In genomic region chr11:61697764-61698163, GRCh38 we compare ENCODE assay signal across 12 cellular contexts. TPM values are rescaled to one million over a fixed set of nuclear protein-coding genes. Genes with fewer than 3 reads are reported as not detected.
DNase-seq lines count a peak whose midpoint lies in the region; ATAC-seq and TF ChIP-seq lines count a peak whose summit lies in the region.
"Had no signal": no experiment of that assay in that cellular context is flagged by ENCODE, and none has a peak within 500 bp of the region (broad histone marks: within the 10 kb centered on the region; RNA-seq: fewer than 3 reads in every experiment).

No MANE protein-coding gene starts in this region.

- intact Hi-C loops in PC-3 (cut with micrococcal nuclease) (loop anchor here (1.0 kb wide), 1 partner anchor 33 kb away; no protein-coding TSS in a partner anchor), esophagus muscularis mucosa (cut with DNase I) (no loop called here)

- H3K4me2 ChIP-seq in PC-3 (ENCODE audit: low read length): no peak overlapping the region
- H3K4me2 ChIP-seq: KMS-11, neural progenitor cell had no signal

- peaks cover 35% of the 10 kb centered on the region for H3K4me1 Mint-ChIP-seq in activated CD4-positive, alpha-beta T cell treated with anti-CD3 and anti-CD28 coated beads, Interleukin-2, amount 10 ng/mL, durations not matched to agents 7 days and 5 days

- POLR2A ChIA-PET in activated CD4-positive, alpha-beta T cell treated with anti-CD3 and anti-CD28 coated beads, Interleukin-2, amount 10 ng/mL, durations not matched to agents 7 days and 5 days (lab: Charles Lee): no interaction called here
- POLR2A ChIA-PET in PC-3 (lab: Charles Lee; ENCODE audit: unreplicated experiment): no interaction called here

- no peaks in the 10 kb centered on the region for H3K9me3 Mint-ChIP-seq in activated CD4-positive, alpha-beta T cell treated with anti-CD3 and anti-CD28 coated beads, Interleukin-2, amount 10 ng/mL, durations not matched to agents 7 days and 5 days
- H3K9me3 Mint-ChIP-seq: neural progenitor cell had no signal

- peaks cover 53% of the 10 kb centered on the region for H3K79me2 ChIP-seq in PC-3 (ENCODE audit: low read length)

- no peak for TF ChIP-seq EP300 in esophagus muscularis mucosa (IDR thresholded peaks at IDR 0.05)

- no peak overlapping the region for H3K4me3 Mint-ChIP-seq in activated CD4-positive, alpha-beta T cell treated with anti-CD3 and anti-CD28 coated beads, Interleukin-2, amount 10 ng/mL, durations not matched to agents 7 days and 5 days
- H3K4me3 Mint-ChIP-seq: neural progenitor cell had no signal

- CTCF ChIA-PET in activated CD4-positive, alpha-beta T cell treated with anti-CD3 and anti-CD28 coated beads, Interleukin-2, amount 10 ng/mL, durations not matched to agents 7 days and 5 days (lab: Charles Lee): interaction anchor here (0.8 to 2.0 kb wide), 3 partner anchors 10 to 21 kb away, joined by 3 to 7 read pairs (median 3); no protein-coding TSS in a partner anchor
- CTCF ChIA-PET in PC-3 (lab: Charles Lee): interaction anchor here (0.9 to 1.5 kb wide), 2 partner anchors 30 to 36 kb away, joined by 3 to 4 read pairs; no protein-coding TSS in a partner anchor

- H3K4me3 ChIP-seq in PC-3 (ENCODE audit: low read length) (no peak overlapping the region), esophagus muscularis mucosa (no peak overlapping the region), stomach smooth muscle (ENCODE audit: low read length in 2 of 2) (no peak overlapping the region)
- H3K4me3 ChIP-seq: neural progenitor cell had no signal

- H4K20me1 ChIP-seq in PC-3 (ENCODE audit: low read length): no peaks in the 10 kb centered on the region

- H3K27me3 ChIP-seq in PC-3 (ENCODE audit: low read length): no peaks in the 10 kb centered on the region
- H3K27me3 ChIP-seq in esophagus muscularis mucosa: no peaks in the 10 kb centered on the region
- no peaks in the 10 kb centered on the region for H3K27me3 ChIP-seq in stomach smooth muscle (ENCODE audit: control insufficient read depth in 1 of 2, insufficient read depth in 2 of 2, low read length in 2 of 2)
- H3K27me3 ChIP-seq: neural progenitor cell had no signal

- DNase-seq in activated CD4-positive, alpha-beta T cell treated with anti-CD3 and anti-CD28 coated beads, Interleukin-2, amount 10 ng/mL, durations not matched to agents 7 days and 5 days: no peak
- no peak for DNase-seq in activated CD4-positive, alpha-beta T cell treated with anti-CD3 and anti-CD28 coated beads for 1 hour
- no peak for DNase-seq in PC-3
- DNase-seq in esophagus muscularis mucosa (ENCODE audit: extremely low spot score): no peak
- no peak for DNase-seq in hypothalamus (lab: John Stamatoyannopoulos, UW)
- no peak for DNase-seq in D341Med (ENCODE audit: low spot score)
- DNase-seq: DMS79; stimulated activated CD4-positive, alpha-beta T cell treated with anti-CD3 and anti-CD28 coated beads, Interleukin-12 subunit alpha, Interleukin-12 subunit beta, amount 100 ng/mL, for 4 hours had no signal

- no peaks in the 10 kb centered on the region for H3K9me2 ChIP-seq in PC-3 (replicated peaks; ENCODE audit: low read length)

- peak overlapping the region; percentile 71 for H3K27ac Mint-ChIP-seq in activated CD4-positive, alpha-beta T cell treated with anti-CD3 and anti-CD28 coated beads, Interleukin-2, amount 10 ng/mL, durations not matched to agents 7 days and 5 days
- H3K27ac Mint-ChIP-seq: neural progenitor cell had no signal

- H3K36me3 ChIP-seq in PC-3 (ENCODE audit: low read depth, low read length) (no peaks in the 10 kb centered on the region), esophagus muscularis mucosa (no peaks in the 10 kb centered on the region), stomach smooth muscle (ENCODE audit: control insufficient read depth in 2 of 2, insufficient read depth in 2 of 2, low read length in 2 of 2) (no peaks in the 10 kb centered on the region)
- H3K36me3 ChIP-seq: neural progenitor cell had no signal

- ATAC-seq in PC-3 (no peak), HG02852 (IDR thresholded peaks at IDR 0.05; ENCODE audit: unreplicated experiment) (no peak)

- peak overlapping the region; percentile 66 for H3K9ac ChIP-seq in PC-3 (ENCODE audit: low read length)
- no peak overlapping the region for H3K9ac ChIP-seq in stomach smooth muscle (ENCODE audit: low read length in 2 of 2)
- H3K9ac ChIP-seq: KMS-11, neural progenitor cell had no signal

- TF ChIP-seq CTCF in PC-3 (conservative IDR thresholded peaks at IDR 0.05; ENCODE audit: low read depth, low read length): no peak
- no peak for TF ChIP-seq CTCF in esophagus muscularis mucosa (IDR thresholded peaks at IDR 0.05)

- BruUV-seq in PC-3 (replicated peaks; lab: Mats Ljungman, UMichigan): no TSS peak

- WGBS in esophagus muscularis mucosa: 87% methylated on average over 1 of the region's 1 CpG

- no peaks in the 10 kb centered on the region for H3K36me3 Mint-ChIP-seq in activated CD4-positive, alpha-beta T cell treated with anti-CD3 and anti-CD28 coated beads, Interleukin-2, amount 10 ng/mL, durations not matched to agents 7 days and 5 days (ENCODE audit: low read depth)
- H3K36me3 Mint-ChIP-seq: neural progenitor cell had no signal

- H2AFZ ChIP-seq in PC-3 (ENCODE audit: low read length): no peak overlapping the region
- H2AFZ ChIP-seq: neural progenitor cell had no signal

- peak overlapping the region; percentile 92 for H3K27ac ChIP-seq in PC-3 (ENCODE audit: low read length)
- H3K27ac ChIP-seq in esophagus muscularis mucosa (replicated peaks in 1 of 4): peak overlapping the region; percentile 87 to 96 (median 89)
- peak overlapping the region; percentile 31 for H3K27ac ChIP-seq in stomach smooth muscle (ENCODE audit: low read length)
- H3K27ac ChIP-seq: KMS-11, neural progenitor cell had no signal

- H3F3A ChIP-seq in PC-3 (ENCODE audit: low read length, unreplicated experiment): peaks cover 4% of the 10 kb centered on the region

- H3K4me1 ChIP-seq in PC-3 (ENCODE audit: insufficient read depth, low read length): peaks cover 74% of the 10 kb centered on the region
- peaks cover 83 to 89% (median 85%) of the 10 kb centered on the region in 4 donors for H3K4me1 ChIP-seq in esophagus muscularis mucosa
- H3K4me1 ChIP-seq in stomach smooth muscle (ENCODE audit: control insufficient read depth, insufficient read depth, low read length): peaks cover 72% of the 10 kb centered on the region

- TF ChIP-seq POLR2A in esophagus muscularis mucosa (IDR thresholded peaks at IDR 0.05; ENCODE audit: low read depth): no peak

- no peaks in the 10 kb centered on the region for H3K27me3 Mint-ChIP-seq in activated CD4-positive, alpha-beta T cell treated with anti-CD3 and anti-CD28 coated beads, Interleukin-2, amount 10 ng/mL, durations not matched to agents 7 days and 5 days

- H3K9me3 ChIP-seq in PC-3 (ENCODE audit: low read length): no peaks in the 10 kb centered on the region
- H3K9me3 ChIP-seq in esophagus muscularis mucosa: no peaks in the 10 kb centered on the region
- no peaks in the 10 kb centered on the region for H3K9me3 ChIP-seq in stomach smooth muscle (ENCODE audit: control insufficient read depth in 2 of 2, low read length in 2 of 2)

RNA-seq across cellular contexts. Expression of gene DAGLA, which starts 17.6 kb away (rescaled TPM):
- under 1 TPM; 0.44 to 0.45 TPM for total RNA-seq in activated CD4-positive, alpha-beta T cell treated with anti-CD3 and anti-CD28 coated beads, Interleukin-2, amount 10 ng/mL, durations not matched to agents 7 days and 5 days
- total RNA-seq in PC-3 (2014; rRNA removed): 8.6 and 12.2 TPM in 2 replicates
- 1 to 10 TPM; 1.5 to 4.9 (median 3.8) TPM for total RNA-seq in esophagus muscularis mucosa

RNA-seq across cellular contexts. Expression of gene MYRF, which starts 54.7 kb away (rescaled TPM):
- total RNA-seq in activated CD4-positive, alpha-beta T cell treated with anti-CD3 and anti-CD28 coated beads, Interleukin-2, amount 10 ng/mL, durations not matched to agents 7 days and 5 days: 1 to 10 TPM; 1.1 to 1.2 TPM
- total RNA-seq in PC-3 (2014; rRNA removed): 5.1 and 7.0 TPM in 2 replicates
- under 1 TPM; under 0.01 to 0.71 (median 0.40) TPM for total RNA-seq in esophagus muscularis mucosa

Comparison
In these comparisons a context has a peak if more than half of its experiments do, and no peak if none do; other contexts are left out.
1. H3K27ac ChIP-seq: peak in every context shown above with its lines; median percentile 92 in PC-3; 89 in esophagus muscularis mucosa; 31 in stomach smooth muscle.